Comparison of ENCODE assay signal across 3 cellular contexts in genomic region chr14:105410642-105411016, GRCh38.
TF ChIP-seq lines count a peak whose summit lies in the region.

No MANE protein-coding gene starts in this region.

TF ChIP-seq in SK-N-SH, 30 proteins besides CTCF, POLR2A, EP300 and RAD21:
- TF ChIP-seq POLR2AphosphoS5 (IDR thresholded peaks at IDR 0.05; ENCODE audit: low read depth, low read length) (no peak), RFX5 (IDR thresholded peaks at IDR 0.05; ENCODE audit: low read length) (no peak), RXRA (IDR thresholded peaks at IDR 0.05; ENCODE audit: borderline replicate concordance, low read depth) (no peak), GABPA (IDR thresholded peaks at IDR 0.05; ENCODE audit: low read depth) (no peak), JUND (IDR thresholded peaks at IDR 0.05) (no peak), GATA2 (CRISPR knock-in tag; IDR thresholded peaks at IDR 0.05) (no peak), SMC3 (IDR thresholded peaks at IDR 0.05; ENCODE audit: low read depth, low read length) (no peak), MEF2A (IDR thresholded peaks at IDR 0.05; ENCODE audit: borderline replicate concordance, low read depth) (no peak)
- TF ChIP-seq, protein P1, sequence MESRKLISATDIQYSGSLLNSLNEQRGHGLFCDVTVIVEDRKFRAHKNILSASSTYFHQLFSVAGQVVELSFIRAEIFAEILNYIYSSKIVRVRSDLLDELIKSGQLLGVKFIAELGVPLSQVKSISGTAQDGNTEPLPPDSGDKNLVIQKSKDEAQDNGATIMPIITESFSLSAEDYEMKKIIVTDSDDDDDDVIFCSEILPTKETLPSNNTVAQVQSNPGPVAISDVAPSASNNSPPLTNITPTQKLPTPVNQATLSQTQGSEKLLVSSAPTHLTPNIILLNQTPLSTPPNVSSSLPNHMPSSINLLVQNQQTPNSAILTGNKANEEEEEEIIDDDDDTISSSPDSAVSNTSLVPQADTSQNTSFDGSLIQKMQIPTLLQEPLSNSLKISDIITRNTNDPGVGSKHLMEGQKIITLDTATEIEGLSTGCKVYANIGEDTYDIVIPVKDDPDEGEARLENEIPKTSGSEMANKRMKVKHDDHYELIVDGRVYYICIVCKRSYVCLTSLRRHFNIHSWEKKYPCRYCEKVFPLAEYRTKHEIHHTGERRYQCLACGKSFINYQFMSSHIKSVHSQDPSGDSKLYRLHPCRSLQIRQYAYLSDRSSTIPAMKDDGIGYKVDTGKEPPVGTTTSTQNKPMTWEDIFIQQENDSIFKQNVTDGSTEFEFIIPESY (IDR thresholded peaks at IDR 0.05; ENCODE audit: borderline replicate concordance, low read depth), result no peak
TF ChIP-seq in SK-N-SH: peak in this region for 0.

TF ChIP-seq in SK-N-SH treated with all-trans-retinoic acid at 6 μM for 48 hours, 23 proteins besides CTCF, POLR2A, EP300 and RAD21:
- TF ChIP-seq ZFP3 (CRISPR knock-in tag; IDR thresholded peaks at IDR 0.05) (no peak), ZNF70 (CRISPR knock-in tag; IDR thresholded peaks at IDR 0.05) (no peak), ARNTL (CRISPR knock-in tag; IDR thresholded peaks at IDR 0.05; ENCODE audit: borderline replicate concordance, low read depth) (no peak), ESRRG (CRISPR knock-in tag; IDR thresholded peaks at IDR 0.05) (no peak), CREB5 (CRISPR knock-in tag; IDR thresholded peaks at IDR 0.05; ENCODE audit: low read depth) (no peak), PATZ1 (CRISPR knock-in tag; IDR thresholded peaks at IDR 0.05; ENCODE audit: borderline replicate concordance) (no peak), ZFP30 (CRISPR knock-in tag; IDR thresholded peaks at IDR 0.05) (no peak), TOX (CRISPR knock-in tag; IDR thresholded peaks at IDR 0.05; ENCODE audit: borderline replicate concordance) (no peak)
TF ChIP-seq in SK-N-SH treated with all-trans-retinoic acid at 6 μM for 48 hours: peak in this region for 0.

TF ChIP-seq in K562, 482 proteins besides CTCF, POLR2A, EP300 and RAD21:
- TF ChIP-seq, protein P2, sequence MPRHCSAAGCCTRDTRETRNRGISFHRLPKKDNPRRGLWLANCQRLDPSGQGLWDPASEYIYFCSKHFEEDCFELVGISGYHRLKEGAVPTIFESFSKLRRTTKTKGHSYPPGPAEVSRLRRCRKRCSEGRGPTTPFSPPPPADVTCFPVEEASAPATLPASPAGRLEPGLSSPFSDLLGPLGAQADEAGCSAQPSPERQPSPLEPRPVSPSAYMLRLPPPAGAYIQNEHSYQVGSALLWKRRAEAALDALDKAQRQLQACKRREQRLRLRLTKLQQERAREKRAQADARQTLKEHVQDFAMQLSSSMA (CRISPR knock-in tag; IDR thresholded peaks at IDR 0.05), result no peak
- TF ChIP-seq MIER1 (IDR thresholded peaks at IDR 0.05; ENCODE audit: low read depth), result no peak
